In genomic region chr22:38734203-38735100, GRCh38 we compare ENCODE assay signal across 9 cellular contexts. TPM values are rescaled to one million over a fixed set of nuclear protein-coding genes. Genes with fewer than 3 reads are reported as not detected.
DNase-seq lines count a peak whose midpoint lies in the region; ATAC-seq and TF ChIP-seq lines count a peak whose summit lies in the region.
"Had no signal": no experiment of that assay in that cellular context is flagged by ENCODE, and none has a peak within 500 bp of the region (broad histone marks: within the 10 kb centered on the region; RNA-seq: fewer than 3 reads in every experiment).

No MANE protein-coding gene starts in this region.

- intact Hi-C loops in MCF 10A (cut with micrococcal nuclease) (no loop called here), tibial artery (cut with DNase I; ENCODE audit: low total_unique reads) (no loop called here)

- H3K4me1 Mint-ChIP-seq in activated T-cell treated with anti-CD3 and anti-CD28 coated beads, Interleukin-2, amount 50 U/mL, for 24 hours (ENCODE audit: low read depth) = peaks cover 48% of the 10 kb centered on the region
- peaks cover 11% of the 10 kb centered on the region for H3K4me1 Mint-ChIP-seq in MCF 10A (ENCODE audit: insufficient read depth, unreplicated experiment)

- DNase-seq in activated T-cell treated with anti-CD3 and anti-CD28 coated beads, Interleukin-2, amount 50 U/mL, for 24 hours = no peak
- no peak for DNase-seq in activated T-cell treated with anti-CD3 and anti-CD28 coated beads, Interleukin-2, amount 50 U/mL, for 1 hour
- DNase-seq in MCF 10A (ENCODE audit: unreplicated experiment) (no peak), tibial artery (no peak), trophoblast cell (no peak)
- DNase-seq in stimulated activated CD4-positive, alpha-beta T cell treated with anti-CD3 and anti-CD28 coated beads, Interleukin-4, amount 100 ng/mL, for 4 hours = no peak
- DNase-seq: stimulated activated CD4-positive, alpha-beta T cell treated with anti-CD3 and anti-CD28 coated beads, Interleukin-12 subunit alpha, Interleukin-12 subunit beta, amount 100 ng/mL, for 4 hours had no signal

- no peak overlapping the region for H2BK5ac ChIP-seq in trophoblast cell (ENCODE audit: low read depth, low read length, poor library complexity)

- H3K4me2 ChIP-seq in trophoblast cell (ENCODE audit: low read length) = no peak overlapping the region

- H2BK12ac ChIP-seq in trophoblast cell (ENCODE audit: low read length) = no peak overlapping the region

- POLR2A ChIA-PET in MCF 10A (lab: Yijun Ruan, JAX) = interaction anchor here (0.8 to 2.6 kb wide), 5 partner anchors 9 to 28 kb away, joined by 3 to 13 read pairs (median 4); partner anchors contain the start of gene GTPBP1

- H3K23ac ChIP-seq in trophoblast cell (ENCODE audit: low read length) = no peak overlapping the region

- H3K9me3 Mint-ChIP-seq in activated T-cell treated with anti-CD3 and anti-CD28 coated beads, Interleukin-2, amount 50 U/mL, for 24 hours = no peaks in the 10 kb centered on the region
- no peaks in the 10 kb centered on the region for H3K9me3 Mint-ChIP-seq in MCF 10A (ENCODE audit: unreplicated experiment)

- no peak overlapping the region for H4K12ac ChIP-seq in trophoblast cell (ENCODE audit: low read depth, low read length)

- TF ChIP-seq CTCF in MCF 10A (IDR thresholded peaks at IDR 0.05; ENCODE audit: unreplicated experiment) (no peak), tibial artery (IDR thresholded peaks at IDR 0.05) (no peak)

- WGBS in trophoblast cell (ENCODE audit: extremely low coverage, insufficient coverage, insufficient read length) = no CpG with 5 or more reads among the region's 17 CpGs

- no peak overlapping the region for H3K14ac ChIP-seq in trophoblast cell (ENCODE audit: low read length)

- peaks cover 40% of the 10 kb centered on the region for H3K4me1 ChIP-seq in mucosa of stomach (ENCODE audit: control insufficient read depth, insufficient read depth, low read length)
- peaks cover 0 to 55% (median 42%) of the 10 kb centered on the region in 4 donors for H3K4me1 ChIP-seq in tibial artery
- H3K4me1 ChIP-seq in trophoblast cell (ENCODE audit: control insufficient read depth in 1 of 2, insufficient read depth in 2 of 2, low read length in 2 of 2) = no peaks in the 10 kb centered on the region

- peak overlapping the region; percentile 83 for H3K27ac Mint-ChIP-seq in activated T-cell treated with anti-CD3 and anti-CD28 coated beads, Interleukin-2, amount 50 U/mL, for 24 hours
- H3K27ac Mint-ChIP-seq in MCF 10A (ENCODE audit: low read depth, unreplicated experiment) = peak overlapping the region; percentile 63

- ATAC-seq in HG02623 (IDR thresholded peaks at IDR 0.05; ENCODE audit: unreplicated experiment) = no peak

- H4K91ac ChIP-seq in trophoblast cell (ENCODE audit: low read depth, low read length) = no peak overlapping the region

- no peak overlapping the region for H2BK120ac ChIP-seq in trophoblast cell (ENCODE audit: insufficient read depth, low read length, poor library complexity)

- H3K9ac ChIP-seq in mucosa of stomach (ENCODE audit: low read length) = peak overlapping the region; percentile 7
- no peak overlapping the region for H3K9ac ChIP-seq in trophoblast cell (ENCODE audit: low read length)

- peaks cover 22% of the 10 kb centered on the region for H3K36me3 ChIP-seq in mucosa of stomach (ENCODE audit: control insufficient read depth, insufficient read depth, low read length)
- peaks cover 63 to 85% (median 75%) of the 10 kb centered on the region in 3 donors for H3K36me3 ChIP-seq in tibial artery
- peaks cover 89 to 96% of the 10 kb centered on the region in 2 experiments for H3K36me3 ChIP-seq in trophoblast cell (ENCODE audit: control insufficient read depth in 1 of 2, insufficient read depth in 2 of 2, low read length in 2 of 2)

- H3K9me3 ChIP-seq in mucosa of stomach (ENCODE audit: control insufficient read depth, low read length) (no peaks in the 10 kb centered on the region), tibial artery (no peaks in the 10 kb centered on the region), trophoblast cell (ENCODE audit: insufficient read depth, low read depth, low read length) (no peaks in the 10 kb centered on the region)

- H3K27me3 Mint-ChIP-seq in activated T-cell treated with anti-CD3 and anti-CD28 coated beads, Interleukin-2, amount 50 U/mL, for 24 hours = no peaks in the 10 kb centered on the region
- no peaks in the 10 kb centered on the region for H3K27me3 Mint-ChIP-seq in MCF 10A (ENCODE audit: insufficient read depth, unreplicated experiment)

- no peak overlapping the region for H2AK5ac ChIP-seq in trophoblast cell (ENCODE audit: low read length)

- no peak overlapping the region for H4K8ac ChIP-seq in trophoblast cell (ENCODE audit: low read depth, low read length)

- H3K36me3 Mint-ChIP-seq in activated T-cell treated with anti-CD3 and anti-CD28 coated beads, Interleukin-2, amount 50 U/mL, for 24 hours (ENCODE audit: low read depth) = peaks cover 100% of the 10 kb centered on the region
- H3K36me3 Mint-ChIP-seq in MCF 10A (ENCODE audit: insufficient read depth, unreplicated experiment) = peaks cover 83% of the 10 kb centered on the region

- no peak overlapping the region for H3K4me3 Mint-ChIP-seq in activated T-cell treated with anti-CD3 and anti-CD28 coated beads, Interleukin-2, amount 50 U/mL, for 24 hours
- no peak overlapping the region for H3K4me3 Mint-ChIP-seq in MCF 10A (ENCODE audit: unreplicated experiment)

- no peak overlapping the region for H3K18ac ChIP-seq in trophoblast cell (ENCODE audit: low read length)

- H2AFZ ChIP-seq in trophoblast cell (ENCODE audit: insufficient read depth, low read length, poor library complexity) = no peak overlapping the region

- no peak overlapping the region for H3K4me3 ChIP-seq in mucosa of stomach (ENCODE audit: low read length)
- no peak overlapping the region for H3K4me3 ChIP-seq in tibial artery
- no peak overlapping the region for H3K4me3 ChIP-seq in trophoblast cell (ENCODE audit: low read depth, low read length)

- H3K27me3 ChIP-seq in mucosa of stomach (ENCODE audit: control insufficient read depth, insufficient read depth, low read length) = no peaks in the 10 kb centered on the region
- H3K27me3 ChIP-seq in tibial artery = no peaks in the 10 kb centered on the region
- H3K27me3 ChIP-seq in trophoblast cell (ENCODE audit: insufficient read depth, low read length) = no peaks in the 10 kb centered on the region

- H3K27ac ChIP-seq in tibial artery (peak overlapping the region; percentile 79 to 88), trophoblast cell (ENCODE audit: low read depth, low read length) (no peak overlapping the region)

- no peaks in the 10 kb centered on the region for H3K79me2 ChIP-seq in trophoblast cell (ENCODE audit: control insufficient read depth, insufficient read depth, low read length, poor library complexity)

- BruUV-seq in MCF 10A (replicated peaks; lab: Mats Ljungman, UMichigan) = TSS peak; percentile 58

- no peak overlapping the region for H3K4ac ChIP-seq in trophoblast cell (ENCODE audit: low read depth, low read length)

- CTCF ChIA-PET in MCF 10A (lab: Yijun Ruan, JAX) = interaction anchor here (1.2 to 3.3 kb wide), 5 partner anchors 9 to 15 kb away, joined by 3 to 13 read pairs (median 5); no protein-coding TSS in a partner anchor

- H3K79me1 ChIP-seq in trophoblast cell (ENCODE audit: low read length) = no peaks in the 10 kb centered on the region

RNA-seq across cellular contexts. Expression of gene SUN2, which starts 21.3 kb away (rescaled TPM):
- total RNA-seq in MCF 10A (2022) = 51.9 and 66.8 TPM in 2 replicates
- 40.8 and 42.4 TPM in 2 replicates for polyA plus RNA-seq in trophoblast cell (2013)

RNA-seq across cellular contexts. Expression of gene GTPBP1, which starts 28.7 kb away (rescaled TPM):
- 62.5 and 66.4 TPM in 2 replicates for total RNA-seq in MCF 10A (2022)
- polyA plus RNA-seq in trophoblast cell (2013) = 21.0 and 21.1 TPM in 2 replicates

RNA-seq across cellular contexts. Expression of gene JOSD1, which starts 33.7 kb away (rescaled TPM):
- total RNA-seq in MCF 10A (2022) = 84.9 and 86.9 TPM in 2 replicates
- 26.0 and 27.0 TPM in 2 replicates for polyA plus RNA-seq in trophoblast cell (2013)

RNA-seq across cellular contexts. Expression of gene TOMM22, which starts 52.7 kb away (rescaled TPM):
- 60.4 and 71.5 TPM in 2 replicates for total RNA-seq in MCF 10A (2022)
- 46.2 and 47.0 TPM in 2 replicates for polyA plus RNA-seq in trophoblast cell (2013)

RNA-seq across cellular contexts. Expression of gene DNAL4, which starts 59.5 kb away (rescaled TPM):
- total RNA-seq in MCF 10A (2022) = 18.3 and 30.3 TPM in 2 replicates
- polyA plus RNA-seq in trophoblast cell (2013) = 12.4 and 13.7 TPM in 2 replicates
